Comparison of ENCODE assay signal across 17 cellular contexts in the genomic region with DNA sequence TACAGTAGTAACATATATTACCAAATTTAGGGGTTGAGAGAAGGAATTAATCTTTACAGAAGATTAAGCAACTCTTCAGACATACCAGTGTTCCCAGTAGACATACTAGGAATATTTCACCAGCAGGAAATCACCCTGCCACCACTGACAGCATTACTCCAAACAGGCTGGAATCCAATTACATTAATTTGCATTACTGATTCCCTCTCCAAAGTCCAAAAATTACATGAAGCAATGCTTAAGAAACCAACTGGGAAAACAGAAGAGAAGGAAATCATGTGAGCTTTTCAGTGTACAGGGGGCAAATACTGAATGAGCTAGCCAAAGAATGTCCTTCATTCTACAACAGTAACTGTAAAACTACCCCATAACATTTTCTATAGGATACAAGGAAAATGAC.
DNase-seq lines count a peak whose midpoint lies in the region; ATAC-seq and TF ChIP-seq lines count a peak whose summit lies in the region.
"Had no signal": no experiment of that assay in that cellular context is flagged by ENCODE, and none has a peak within 500 bp of the region (broad histone marks: within the 10 kb centered on the region; RNA-seq: fewer than 3 reads in every experiment).

No MANE protein-coding gene starts in this region.

- DNase-seq in MCF 10A (ENCODE audit: unreplicated experiment) (peak; percentile 34), mammary epithelial cell (no peak), chondrocyte (ENCODE audit: low spot score) (no peak), right lobe of liver (no peak), esophagus muscularis mucosa (ENCODE audit: extremely low spot score) (no peak), NCI-H82 (lab: John Stamatoyannopoulos, UW) (no peak), vagina (ENCODE audit: extremely low spot score in 2 of 2) (no peak)
- DNase-seq in stimulated activated CD4-positive, alpha-beta T cell treated with anti-CD3 and anti-CD28 coated beads, Interleukin-1b, Interleukin-23, amount 100 ng/mL, for 48 hours, result no peak
- DNase-seq: activated CD8-positive, alpha-beta memory T cell treated with anti-CD3 and anti-CD28 coated beads, Interleukin-2, amount 10 ng/mL, durations not matched to agents 7 days and 5 days; islet precursor cell; naive B cell; NCI-H1048; WERI-Rb-1 had no signal

- BruUV-seq in MCF 10A (replicated peaks; lab: Mats Ljungman, UMichigan) (no TSS peak), mammary epithelial cell (replicated peaks; lab: Mats Ljungman, UMichigan) (no TSS peak)

- TF ChIP-seq POLR2A in right lobe of liver (IDR thresholded peaks at IDR 0.05) (no peak), esophagus muscularis mucosa (IDR thresholded peaks at IDR 0.05; ENCODE audit: low read depth) (no peak), vagina (IDR thresholded peaks at IDR 0.05) (no peak)

- CTCF ChIA-PET in MCF 10A (lab: Yijun Ruan, JAX), result interaction anchor here (0.5 to 2.1 kb wide), 2 partner anchors 10 to 22 kb away, joined by 4 to 7 read pairs; no protein-coding TSS in a partner anchor
- CTCF ChIA-PET in mammary epithelial cell (lab: Charles Lee; ENCODE audit: low non-redundant PET), result no interaction called here

- no peaks in the 10 kb centered on the region for H3K9me3 ChIP-seq in mammary epithelial cell (replicated peaks; ENCODE audit: insufficient read depth, low read length)
- H3K9me3 ChIP-seq in right lobe of liver, result no peaks in the 10 kb centered on the region
- H3K9me3 ChIP-seq in esophagus muscularis mucosa, result no peaks in the 10 kb centered on the region
- H3K9me3 ChIP-seq in vagina, result no peaks in the 10 kb centered on the region
- H3K9me3 ChIP-seq: gastroesophageal sphincter, suprapubic skin had no signal

- H3K4me1 Mint-ChIP-seq in MCF 10A (ENCODE audit: insufficient read depth, unreplicated experiment) (peaks cover 10% of the 10 kb centered on the region), chondrocyte (ENCODE audit: low read depth) (peaks cover 36% of the 10 kb centered on the region)
- H3K4me1 Mint-ChIP-seq: activated CD8-positive, alpha-beta memory T cell treated with anti-CD3 and anti-CD28 coated beads, Interleukin-2, amount 10 ng/mL, durations not matched to agents 7 days and 5 days; activated naive CD4-positive, alpha-beta T cell treated with anti-CD3 and anti-CD28 coated beads, Interleukin-2, amount 50 U/mL, for 24 hours had no signal

- H3K27ac ChIP-seq in mammary epithelial cell (ENCODE audit: insufficient read depth, low read depth, low read length) (no peak overlapping the region), right lobe of liver (peak overlapping the region; percentile 45 to 58 (median 55)), esophagus muscularis mucosa (replicated peaks in 1 of 4) (no peak overlapping the region), vagina (no peak overlapping the region)
- H3K27ac ChIP-seq: gastroesophageal sphincter, suprapubic skin, WERI-Rb-1 had no signal

- H3K9ac ChIP-seq in mammary epithelial cell (ENCODE audit: insufficient read depth, low read length), result no peak overlapping the region

- H3K36me3 Mint-ChIP-seq in MCF 10A (ENCODE audit: insufficient read depth, unreplicated experiment) (peaks cover 72% of the 10 kb centered on the region), chondrocyte (ENCODE audit: low read depth) (peaks cover 19% of the 10 kb centered on the region)

- no peak overlapping the region for H2AFZ ChIP-seq in mammary epithelial cell (ENCODE audit: low read depth, low read length)

- no peak overlapping the region for H3K4me2 ChIP-seq in mammary epithelial cell (ENCODE audit: insufficient read depth, low read depth, low read length)

- intact Hi-C loops in MCF 10A (cut with micrococcal nuclease) (no loop called here), mammary epithelial cell (cut with micrococcal nuclease) (no loop called here), right lobe of liver (cut with DNase I) (no loop called here), esophagus muscularis mucosa (cut with DNase I) (no loop called here), vagina (cut with DNase I) (no loop called here)

- H3K27ac Mint-ChIP-seq in MCF 10A (ENCODE audit: low read depth, unreplicated experiment) (no peak overlapping the region), chondrocyte (ENCODE audit: unreplicated experiment) (peak overlapping the region; percentile 64)
- H3K27ac Mint-ChIP-seq: activated CD8-positive, alpha-beta memory T cell treated with anti-CD3 and anti-CD28 coated beads, Interleukin-2, amount 10 ng/mL, durations not matched to agents 7 days and 5 days; dendritic cell treated with granulocyte-macrophage colony-stimulating factor and Interleukin-4, amounts not matched to agents 40 ng/mL and 50 ng/mL, for 4 days had no signal

- H3K27me3 ChIP-seq in mammary epithelial cell (ENCODE audit: insufficient read depth, low read length), result no peaks in the 10 kb centered on the region
- H3K27me3 ChIP-seq in right lobe of liver, result no peaks in the 10 kb centered on the region
- H3K27me3 ChIP-seq in esophagus muscularis mucosa, result no peaks in the 10 kb centered on the region
- no peaks in the 10 kb centered on the region for H3K27me3 ChIP-seq in vagina
- H3K27me3 ChIP-seq: gastroesophageal sphincter, suprapubic skin had no signal

- POLR2A ChIA-PET in MCF 10A (lab: Yijun Ruan, JAX), result interaction anchor here (1.1 kb wide), 1 partner anchor 73 kb away, joined by 3 read pairs; a partner anchor contains a TSS

- H3K27me3 Mint-ChIP-seq in MCF 10A (ENCODE audit: insufficient read depth, unreplicated experiment), result no peaks in the 10 kb centered on the region
- no peaks in the 10 kb centered on the region for H3K27me3 Mint-ChIP-seq in chondrocyte (ENCODE audit: low read depth)
- H3K27me3 Mint-ChIP-seq: activated CD8-positive, alpha-beta memory T cell treated with anti-CD3 and anti-CD28 coated beads, Interleukin-2, amount 10 ng/mL, durations not matched to agents 7 days and 5 days; activated naive CD4-positive, alpha-beta T cell treated with anti-CD3 and anti-CD28 coated beads, Interleukin-2, amount 50 U/mL, for 24 hours; dendritic cell treated with granulocyte-macrophage colony-stimulating factor and Interleukin-4, amounts not matched to agents 40 ng/mL and 50 ng/mL, for 4 days; naive B cell had no signal

- H4K20me1 ChIP-seq in mammary epithelial cell (ENCODE audit: insufficient read depth, low read length), result no peaks in the 10 kb centered on the region

- H3K4me3 Mint-ChIP-seq in MCF 10A (ENCODE audit: unreplicated experiment) (no peak overlapping the region), chondrocyte (ENCODE audit: unreplicated experiment) (no peak overlapping the region)
- H3K4me3 Mint-ChIP-seq: activated CD8-positive, alpha-beta memory T cell treated with anti-CD3 and anti-CD28 coated beads, Interleukin-2, amount 10 ng/mL, durations not matched to agents 7 days and 5 days; activated naive CD4-positive, alpha-beta T cell treated with anti-CD3 and anti-CD28 coated beads, Interleukin-2, amount 50 U/mL, for 24 hours; dendritic cell treated with granulocyte-macrophage colony-stimulating factor and Interleukin-4, amounts not matched to agents 40 ng/mL and 50 ng/mL, for 4 days; naive B cell had no signal

- H3K4me3 ChIP-seq in mammary epithelial cell (replicated peaks in 1 of 3; ENCODE audit: insufficient read depth in 1 of 3, low read depth in 2 of 3, low read length in 3 of 3), result no peak overlapping the region
- no peak overlapping the region for H3K4me3 ChIP-seq in right lobe of liver
- H3K4me3 ChIP-seq in esophagus muscularis mucosa, result no peak overlapping the region
- no peak overlapping the region for H3K4me3 ChIP-seq in vagina
- H3K4me3 ChIP-seq: gastroesophageal sphincter, suprapubic skin had no signal

- no peak for TF ChIP-seq CTCF in MCF 10A (IDR thresholded peaks at IDR 0.05; ENCODE audit: unreplicated experiment)
- TF ChIP-seq CTCF in mammary epithelial cell (conservative IDR thresholded peaks at IDR 0.05 in 1 of 2, IDR thresholded peaks at IDR 0.05 in 1 of 2; ENCODE audit: extremely low read depth in 1 of 2, insufficient read depth in 1 of 2, low read depth in 1 of 2, low read length in 2 of 2), result no peak
- TF ChIP-seq CTCF in chondrocyte (IDR thresholded peaks at IDR 0.05), result no peak
- TF ChIP-seq CTCF in right lobe of liver (IDR thresholded peaks at IDR 0.05), result no peak
- TF ChIP-seq CTCF in esophagus muscularis mucosa (IDR thresholded peaks at IDR 0.05), result no peak
- no peak for TF ChIP-seq CTCF in vagina (IDR thresholded peaks at IDR 0.05)

- TF ChIP-seq EP300 in esophagus muscularis mucosa (IDR thresholded peaks at IDR 0.05), result no peak

- H3K36me3 ChIP-seq in mammary epithelial cell (ENCODE audit: insufficient read depth, low read length) (peaks cover 41% of the 10 kb centered on the region), right lobe of liver (peaks cover 0 to 31% (median 8%) of the 10 kb centered on the region in 4 donors), esophagus muscularis mucosa (peaks cover 26 to 94% (median 79%) of the 10 kb centered on the region in 4 donors), vagina (peaks cover 0 to 65% of the 10 kb centered on the region in 2 donors)

- H3K9me3 Mint-ChIP-seq in MCF 10A (ENCODE audit: unreplicated experiment) (no peaks in the 10 kb centered on the region), chondrocyte (ENCODE audit: low read depth) (no peaks in the 10 kb centered on the region)
- H3K9me3 Mint-ChIP-seq: activated naive CD4-positive, alpha-beta T cell treated with anti-CD3 and anti-CD28 coated beads, Interleukin-2, amount 50 U/mL, for 24 hours; dendritic cell treated with granulocyte-macrophage colony-stimulating factor and Interleukin-4, amounts not matched to agents 40 ng/mL and 50 ng/mL, for 4 days; naive B cell had no signal

- H3K4me1 ChIP-seq in mammary epithelial cell (ENCODE audit: insufficient read depth, low read length) (no peaks in the 10 kb centered on the region), right lobe of liver (peaks cover 0 to 27% (median 6%) of the 10 kb centered on the region in 4 donors), esophagus muscularis mucosa (no peaks in the 10 kb centered on the region), vagina (no peaks in the 10 kb centered on the region)
- H3K4me1 ChIP-seq: gastroesophageal sphincter, suprapubic skin had no signal

- in situ Hi-C loops in mammary epithelial cell (cut with MboI; ENCODE audit: low sequenced_read_pairs in 2 of 2), result no loop called here

- dilution Hi-C loops in mammary epithelial cell (cut with HindIII; ENCODE audit: low sequenced_read_pairs), result no loop called here

- H3K79me2 ChIP-seq in mammary epithelial cell (ENCODE audit: insufficient read depth, low read length), result peaks cover 18% of the 10 kb centered on the region

- peak; percentile 82 to 91 (median 83) for ATAC-seq in right lobe of liver
- ATAC-seq: activated CD8-positive, alpha-beta memory T cell treated with anti-CD3 and anti-CD28 coated beads, Interleukin-2, amount 10 ng/mL, durations not matched to agents 7 days and 5 days; gastroesophageal sphincter had no signal

Comparison
In these comparisons a context has a peak if more than half of its experiments do, and no peak if none do; other contexts are left out.
1. H3K27ac ChIP-seq: peak in right lobe of liver (3 of 3); none in mammary epithelial cell (single experiment), esophagus muscularis mucosa (0 of 4) and vagina (single experiment).